In the genomic region with DNA sequence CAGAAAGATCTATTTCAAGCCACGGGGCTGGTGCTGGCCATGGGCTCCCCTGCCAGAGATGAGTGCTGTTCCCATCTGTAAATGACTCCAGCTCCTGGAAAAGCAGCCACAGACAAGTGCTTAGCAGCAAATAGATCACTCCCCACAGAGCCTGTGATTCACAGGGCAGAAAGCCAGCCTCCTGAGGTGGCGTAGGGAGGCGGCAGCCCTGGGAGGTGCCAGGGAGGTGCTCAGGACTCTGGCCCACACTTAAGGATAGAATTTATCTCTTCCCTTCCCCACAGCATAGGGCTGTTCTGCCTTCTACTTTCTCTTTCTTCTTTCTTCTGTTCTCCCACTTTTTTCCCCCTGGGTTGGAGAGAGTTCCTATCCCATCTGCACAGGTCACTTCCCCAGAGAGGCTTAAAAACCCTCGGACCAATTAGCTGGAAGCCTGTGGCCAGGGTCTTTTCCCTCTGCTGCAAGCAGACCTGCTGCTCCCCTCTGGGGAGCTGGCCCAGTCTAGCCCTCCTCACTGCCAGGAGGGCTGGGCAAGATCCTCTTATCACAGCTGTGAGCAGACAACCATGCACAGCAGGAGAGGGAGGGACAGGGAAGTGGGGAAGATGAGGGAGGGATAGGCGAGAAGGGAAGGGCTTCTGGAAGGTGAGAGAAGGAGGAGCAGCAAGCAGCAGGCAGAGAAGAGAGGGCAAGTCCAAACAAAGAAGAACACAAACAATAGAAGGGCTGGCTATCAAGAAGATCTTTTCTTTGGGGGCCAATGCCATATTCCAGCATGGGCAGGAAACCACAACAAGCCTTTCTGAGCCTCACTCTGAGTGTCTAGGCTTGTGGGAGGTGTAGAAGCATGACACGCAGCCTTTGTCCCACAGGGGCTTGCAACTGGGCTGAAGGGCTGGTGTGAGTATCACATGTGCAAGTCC, we compare ENCODE assay signal across 8 cellular contexts. TPM values are rescaled to one million over a fixed set of nuclear protein-coding genes. Genes with fewer than 3 reads are reported as not detected.
DNase-seq lines count a peak whose midpoint lies in the region; ATAC-seq and TF ChIP-seq lines count a peak whose summit lies in the region.

No MANE protein-coding gene starts in this region.

- H3K4me3 ChIP-seq in suprapubic skin (peak overlapping the region; percentile 5), Caco-2 (ENCODE audit: low read depth, low read length) (no peak overlapping the region)

- H3K36me3 ChIP-seq in suprapubic skin (no peaks in the 10 kb centered on the region), Caco-2 (ENCODE audit: control insufficient read depth, insufficient read depth, low read length) (no peaks in the 10 kb centered on the region)

- 19% methylated on average over 5 of the region's 6 CpGs for WGBS in suprapubic skin

- H3K4me1 Mint-ChIP-seq in Caco-2 (ENCODE audit: low read depth, unreplicated experiment): peaks cover 7% of the 10 kb centered on the region

- no peaks in the 10 kb centered on the region for H3K9me3 ChIP-seq in suprapubic skin
- H3K9me3 ChIP-seq in Caco-2: no peaks in the 10 kb centered on the region

- peak overlapping the region; percentile 30 for H3K27ac ChIP-seq in suprapubic skin

- no peak for TF ChIP-seq POLR2A in suprapubic skin (IDR thresholded peaks at IDR 0.05)

- TF ChIP-seq CTCF in suprapubic skin (IDR thresholded peaks at IDR 0.05): no peak
- no peak for TF ChIP-seq CTCF in Caco-2 (IDR thresholded peaks at IDR 0.05; ENCODE audit: insufficient read depth in 1 of 2, low read depth in 1 of 2, low read length in 1 of 2, severe bottlenecking in 1 of 2, unreplicated experiment in 1 of 2)

- no peak overlapping the region for H3K27ac Mint-ChIP-seq in Caco-2 (ENCODE audit: unreplicated experiment)

- CTCF ChIA-PET in Caco-2 (lab: Charles Lee): no interaction called here

- H3K36me3 Mint-ChIP-seq in Caco-2 (ENCODE audit: insufficient read depth, unreplicated experiment): peaks cover 4% of the 10 kb centered on the region

- TF ChIP-seq EP300 in suprapubic skin (IDR thresholded peaks at IDR 0.05): no peak

- H3K4me1 ChIP-seq in suprapubic skin (peaks cover 37% of the 10 kb centered on the region), Caco-2 (no peaks in the 10 kb centered on the region)

- H3K27me3 ChIP-seq in suprapubic skin (no peaks in the 10 kb centered on the region), Caco-2 (replicated peaks; ENCODE audit: control insufficient read depth, insufficient read depth, low read length) (no peaks in the 10 kb centered on the region)

- no TSS peak for BruUV-seq in Caco-2 (replicated peaks; lab: Mats Ljungman, UMichigan)

- no peaks in the 10 kb centered on the region for H3K9me3 Mint-ChIP-seq in Caco-2 (ENCODE audit: unreplicated experiment)

- POLR2A ChIA-PET in Caco-2 (lab: Charles Lee): no interaction called here

- DNase-seq in LoVo (ENCODE audit: low spot score): peak; percentile 26
- peak; percentile 14 for DNase-seq in UCSD-AML1 (lab: John Stamatoyannopoulos, UW; ENCODE audit: unreplicated experiment)
- peak; percentile 62 for DNase-seq in iPS-NIHi7 (ENCODE audit: extremely low spot score)
- DNase-seq in suprapubic skin (ENCODE audit: low spot score in 2 of 2): no peak
- no peak for DNase-seq in stimulated activated naive CD8-positive, alpha-beta T cell treated with anti-CD3 and anti-CD28 coated beads, Interleukin-15, Interleukin-2, amounts not matched to agents 100 U/mL and 50 U/mL, for 24 hours
- DNase-seq in Caco-2: no peak

- no peak for ATAC-seq in stimulated activated naive CD8-positive, alpha-beta T cell treated with anti-CD3 and anti-CD28 coated beads, Interleukin-15, Interleukin-2, amounts not matched to agents 100 U/mL and 50 U/mL, for 24 hours
- no peak for ATAC-seq in HG03378 (IDR thresholded peaks at IDR 0.05; ENCODE audit: unreplicated experiment)
- ATAC-seq in HG03280 (IDR thresholded peaks at IDR 0.05; ENCODE audit: unreplicated experiment): no peak

- intact Hi-C loops in Caco-2 (cut with micrococcal nuclease; ENCODE audit: unreplicated experiment): loop anchor here (10.0 kb wide), 1 partner anchor 46 kb away; no protein-coding TSS in a partner anchor

- H3K4me3 Mint-ChIP-seq in Caco-2 (ENCODE audit: unreplicated experiment): no peak overlapping the region

- no peaks in the 10 kb centered on the region for H3K27me3 Mint-ChIP-seq in Caco-2 (ENCODE audit: insufficient read depth, unreplicated experiment)

RNA-seq across cellular contexts. Expression of a gene that starts 41.0 kb away (rescaled TPM):
- 10 to 100 TPM in 3 of 4 donors, 1 to 10 TPM in 1; 6.8 to 11.4 (median 10.2) TPM for total RNA-seq in suprapubic skin
- 4.0 and 5.1 TPM in 2 replicates for total RNA-seq in Caco-2 (2022)

Comparison
In these comparisons a context has a peak if more than half of its experiments do, and no peak if none do; other contexts are left out.
1. DNase-seq: peak in LoVo (single experiment), UCSD-AML1 (single experiment) and iPS-NIHi7 (single experiment); none in suprapubic skin (0 of 2), stimulated activated naive CD8-positive, alpha-beta T cell treated with anti-CD3 and anti-CD28 coated beads, Interleukin-15, Interleukin-2, amounts not matched to agents 100 U/mL and 50 U/mL, for 24 hours (single experiment) and Caco-2 (0 of 2).